17 cellular contexts compared by ENCODE assay signal in the genomic region with DNA sequence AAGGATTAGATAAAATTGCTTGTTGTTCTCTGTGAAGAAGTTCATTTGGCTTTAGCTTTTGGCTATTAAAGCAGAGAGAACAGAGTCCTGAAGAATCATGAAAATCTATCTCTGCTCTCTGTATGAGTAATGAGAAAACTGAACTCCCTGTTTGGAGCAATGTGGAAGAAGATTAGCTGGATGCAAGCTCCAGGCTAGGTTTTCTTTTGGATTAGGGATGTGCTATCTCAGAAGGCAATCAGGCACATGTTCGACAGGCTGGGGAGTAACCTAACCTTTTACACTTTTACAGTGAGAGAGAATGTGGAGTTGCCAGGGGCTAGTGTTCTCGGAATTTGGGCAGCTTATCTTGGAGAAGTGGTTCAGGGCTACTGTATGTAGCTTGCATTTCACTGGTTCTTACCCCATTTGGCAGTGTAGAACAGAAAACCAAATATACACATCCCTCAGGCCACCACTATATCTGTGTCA. TPM values are rescaled to one million over a fixed set of nuclear protein-coding genes. Genes with fewer than 3 reads are reported as not detected.
DNase-seq lines count a peak whose midpoint lies in the region; ATAC-seq and TF ChIP-seq lines count a peak whose summit lies in the region.
"Had no signal": no experiment of that assay in that cellular context is flagged by ENCODE, and none has a peak within 500 bp of the region (broad histone marks: within the 10 kb centered on the region; RNA-seq: fewer than 3 reads in every experiment).

No MANE protein-coding gene starts in this region.

- CTCF ChIA-PET in HEK293 (lab: Yijun Ruan, JAX), result interaction anchor here (1.0 kb wide), 1 partner anchor 13 kb away, joined by 3 read pairs; no protein-coding TSS in a partner anchor

- peak; percentile 55 for DNase-seq in NCI-H226
- peak; percentile 73 for DNase-seq in islet precursor cell
- no peak for DNase-seq in SIG-M5 treated with dmso at 0.1 percent for 504 hours (lab: John Stamatoyannopoulos, UW; ENCODE audit: unreplicated experiment)
- DNase-seq: ACHN, AML-193, EL, KBM-7, NCI-H1417 treated with DMSO at 0.1 percent for 48 hours, NCI-H1930, NCI-H748 treated with DMSO at 0.1 percent for 48 hours, PC-9 had no signal

- H3K9ac ChIP-seq in skeletal muscle satellite cell (ENCODE audit: low read depth, low read length), result no peak overlapping the region

- H3K4me3 ChIP-seq in HEK293 (ENCODE audit: low read depth, low read length) (no peak overlapping the region), skeletal muscle satellite cell (ENCODE audit: low read length) (no peak overlapping the region)
- H3K4me3 ChIP-seq: PC-9 had no signal

- H3K4me1 ChIP-seq in HEK293 (ENCODE audit: control insufficient read depth, insufficient read depth, low read length), result no peaks in the 10 kb centered on the region
- peaks cover 15% of the 10 kb centered on the region for H3K4me1 ChIP-seq in skeletal muscle satellite cell (ENCODE audit: control insufficient read depth, insufficient read depth, low read length)

- POLR2A ChIA-PET in HEK293 (lab: Yijun Ruan, JAX), result no interaction called here

- no peak overlapping the region for H3K27ac ChIP-seq in HEK293 (ENCODE audit: extremely low read depth, low read depth, low read length)
- H3K27ac ChIP-seq: PC-9 had no signal

- ATAC-seq in HG03196 (IDR thresholded peaks at IDR 0.05; ENCODE audit: unreplicated experiment) (no peak), HG02678 (IDR thresholded peaks at IDR 0.05; ENCODE audit: unreplicated experiment) (no peak), HG02885 (IDR thresholded peaks at IDR 0.05; ENCODE audit: poor library complexity, unreplicated experiment) (no peak)

- TF ChIP-seq CTCF in HEK293 (tag by site-specific recombination; IDR thresholded peaks at IDR 0.05), result no peak

- H3K4me2 ChIP-seq in skeletal muscle satellite cell (ENCODE audit: low read length), result peak overlapping the region; percentile 7
- H3K4me2 ChIP-seq: PC-9 had no signal

- no peaks in the 10 kb centered on the region for H3K9me3 ChIP-seq in HEK293 (ENCODE audit: control insufficient read depth, insufficient read depth, low read depth, low read length)
- H3K9me3 ChIP-seq in skeletal muscle satellite cell (replicated peaks; ENCODE audit: low read length), result no peaks in the 10 kb centered on the region

- peaks cover 2% of the 10 kb centered on the region for H3K27me3 ChIP-seq in skeletal muscle satellite cell (ENCODE audit: control insufficient read depth, insufficient read depth, low read length)

- H3K36me3 ChIP-seq in HEK293 (ENCODE audit: control insufficient read depth in 2 of 2, insufficient read depth in 1 of 2, low read length in 2 of 2) (no peaks in the 10 kb centered on the region), skeletal muscle satellite cell (ENCODE audit: insufficient read depth, low read length) (no peaks in the 10 kb centered on the region)

TF ChIP-seq in HEK293, 187 proteins besides CTCF, POLR2A, EP300 and RAD21:
- TF ChIP-seq ZNF621 (tag by site-specific recombination; IDR thresholded peaks at IDR 0.05) (no peak), WT1 (tag by site-specific recombination; IDR thresholded peaks at IDR 0.05) (0 out of 2 replicates have a peak, but pooled peaks have one; percentile 14)

RNA-seq across cellular contexts. Expression of gene SLN, which starts 8.5 kb away (rescaled TPM):
- 1.1 TPM in 1 of 2 replicates, not detected in the other for total RNA-seq in skeletal muscle satellite cell (2012; rRNA removed)
- total RNA-seq: NCI-H460, PC-9 had no signal
